8 cellular contexts compared by ENCODE assay signal in the genomic region with DNA sequence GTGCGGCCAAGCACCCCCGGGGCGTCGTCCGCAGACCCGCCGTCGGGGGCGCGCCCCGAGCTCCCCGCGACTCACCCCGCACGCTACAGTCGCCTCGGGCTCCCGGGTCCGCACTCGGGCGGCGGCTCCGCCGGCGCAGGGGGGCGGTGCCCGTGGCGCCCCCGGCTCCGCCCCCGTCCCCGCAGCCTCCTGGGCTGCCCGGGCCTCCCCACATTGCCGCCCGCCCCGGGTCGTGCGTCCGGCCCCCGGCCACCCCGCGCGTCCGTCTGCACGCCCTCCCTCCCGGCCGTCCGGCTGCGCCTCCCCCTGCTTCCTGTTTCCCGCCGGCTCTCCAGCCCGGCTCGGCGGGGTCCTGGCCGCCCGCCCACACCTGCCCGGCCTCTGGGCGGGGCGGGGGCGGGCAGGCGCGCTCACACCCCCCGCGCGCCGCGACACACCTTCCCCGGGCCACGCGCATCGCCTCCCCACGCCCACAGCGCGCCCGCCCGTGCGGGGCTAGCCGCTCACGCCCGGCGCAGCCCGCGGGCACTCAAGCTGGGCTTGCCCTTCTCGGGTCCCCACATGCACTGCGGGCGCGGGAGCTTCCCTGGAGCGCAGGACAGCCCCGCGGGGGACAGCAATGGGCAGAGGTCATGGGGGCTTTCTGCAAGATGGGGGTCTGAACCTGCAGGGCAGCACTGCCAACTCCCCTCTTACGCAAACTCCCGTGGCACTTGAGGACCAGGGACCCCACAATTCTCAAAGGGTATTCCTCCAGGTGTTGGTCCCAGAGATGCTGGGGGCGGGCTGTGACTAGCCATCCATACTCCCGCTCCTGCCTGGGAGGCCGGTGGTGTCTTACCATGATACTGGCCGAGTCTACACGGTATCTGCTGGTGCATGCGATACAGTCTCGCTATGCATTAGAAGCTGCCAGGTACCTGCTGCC. TPM values are rescaled to one million over a fixed set of nuclear protein-coding genes. Genes with fewer than 3 reads are reported as not detected.
DNase-seq lines count a peak whose midpoint lies in the region; ATAC-seq and TF ChIP-seq lines count a peak whose summit lies in the region.

TSS of gene CARD10 (minus strand) at position 148 of the 928 bp plus-strand sequence. CDS start 215 bp downstream, outside the sequence.

- TF ChIP-seq POLR2A in gastrocnemius medialis (IDR thresholded peaks at IDR 0.05): no peak

- DNase-seq in AG08395 (ENCODE audit: low spot score) (peak; percentile 22), HFFc6 (no peak), right atrium auricular region (ENCODE audit: low spot score) (no peak), gastrocnemius medialis (no peak), RKO (ENCODE audit: low spot score) (no peak), GDM1 (lab: John Stamatoyannopoulos, UW) (no peak)
- no peak for DNase-seq in activated naive CD4-positive, alpha-beta T cell treated with anti-CD3 and anti-CD28 coated beads, Interleukin-2, amount 50 U/mL, for 72 hours (ENCODE audit: low spot score in 2 of 2)

- peaks cover 7% of the 10 kb centered on the region for H3K4me1 Mint-ChIP-seq in HFFc6 (ENCODE audit: low read depth)

- intact Hi-C loops in gastrocnemius medialis (cut with DNase I; ENCODE audit: low total_unique reads): no loop called here

- H3K27ac ChIP-seq in right atrium auricular region (peak within 1 kb of the TSS; percentile 18 to 54), gastrocnemius medialis (peak within 1 kb of the TSS in 3 of 4 donors; percentile 66 to 67 (median 67))

- no peak for TF ChIP-seq CTCF in HFFc6 (IDR thresholded peaks at IDR 0.05)
- no peak for TF ChIP-seq CTCF in right atrium auricular region (IDR thresholded peaks at IDR 0.05)
- no peak for TF ChIP-seq CTCF in gastrocnemius medialis (IDR thresholded peaks at IDR 0.05 in 4 of 5, conservative IDR thresholded peaks at IDR 0.05 in 1 of 5)

- H3K36me3 ChIP-seq in right atrium auricular region (no peaks in the 10 kb centered on the region), gastrocnemius medialis (no peaks in the 10 kb centered on the region)

- H3K9me3 ChIP-seq in right atrium auricular region: no peaks in the 10 kb centered on the region
- no peaks in the 10 kb centered on the region for H3K9me3 ChIP-seq in gastrocnemius medialis

- no peaks in the 10 kb centered on the region for H3K9me3 Mint-ChIP-seq in HFFc6
- no peaks in the 10 kb centered on the region for H3K9me3 Mint-ChIP-seq in activated naive CD4-positive, alpha-beta T cell treated with anti-CD3 and anti-CD28 coated beads, Interleukin-2, amount 50 U/mL, for 72 hours

- peaks cover 0 to 24% of the 10 kb centered on the region in 2 donors for H3K4me1 ChIP-seq in right atrium auricular region
- no peaks in the 10 kb centered on the region for H3K4me1 ChIP-seq in gastrocnemius medialis

- H3K36me3 Mint-ChIP-seq in HFFc6 (ENCODE audit: low read depth): peaks cover 6% of the 10 kb centered on the region
- peaks cover 0 to 4% of the 10 kb centered on the region in 2 donors for H3K36me3 Mint-ChIP-seq in activated naive CD4-positive, alpha-beta T cell treated with anti-CD3 and anti-CD28 coated beads, Interleukin-2, amount 50 U/mL, for 72 hours

- in situ Hi-C loops in gastrocnemius medialis (cut with MboI; ENCODE audit: low sequenced_read_pairs in 4 of 4): no loop called here

- peaks cover 7% of the 10 kb centered on the region for H3K27me3 Mint-ChIP-seq in HFFc6 (ENCODE audit: insufficient read depth)

- H3K4me3 ChIP-seq in right atrium auricular region (peak within 1 kb of the TSS; percentile 48 to 60), gastrocnemius medialis (peak within 1 kb of the TSS; percentile 48 to 68 (median 52))

- peak; percentile 50 to 74 for ATAC-seq in activated naive CD4-positive, alpha-beta T cell treated with anti-CD3 and anti-CD28 coated beads, Interleukin-2, amount 50 U/mL, for 72 hours
- ATAC-seq in gastrocnemius medialis (peak in 1 of 2 donors; percentile 33), GM19023 (IDR thresholded peaks at IDR 0.05; ENCODE audit: unreplicated experiment) (no peak)

- H3K27me3 ChIP-seq in right atrium auricular region: no peaks in the 10 kb centered on the region
- peaks cover 6 to 16% (median 11%) of the 10 kb centered on the region in 3 donors for H3K27me3 ChIP-seq in gastrocnemius medialis

- H3K27ac Mint-ChIP-seq in HFFc6: peak within 1 kb of the TSS; percentile 35; the same call in 1 of the 2 replicates
- no peak within 1 kb of the TSS for H3K27ac Mint-ChIP-seq in activated naive CD4-positive, alpha-beta T cell treated with anti-CD3 and anti-CD28 coated beads, Interleukin-2, amount 50 U/mL, for 72 hours

- peak within 1 kb of the TSS; percentile 83 for H3K4me3 Mint-ChIP-seq in HFFc6

RNA-seq across cellular contexts. Expression of gene CARD10, which starts in this region (rescaled TPM):
- total RNA-seq in HFFc6 (2021; fragmentation: NEBNext Ultra II Directional; extraction: Animal tissue kit (Norgen Biotek cat#: 25700)): 1 to 10 TPM; 4.4 to 5.6 (median 4.8) TPM
- total RNA-seq in activated naive CD4-positive, alpha-beta T cell treated with anti-CD3 and anti-CD28 coated beads, Interleukin-2, amount 50 U/mL, for 72 hours: under 1 TPM; 0.09 to 0.51 TPM
- total RNA-seq in right atrium auricular region: 1 to 10 TPM; 4.2 to 5.8 TPM
- total RNA-seq in gastrocnemius medialis: 1 to 10 TPM; 2.6 to 5.7 (median 4.4) TPM

Comparison
In these comparisons a context has a peak if more than half of its experiments do, and no peak if none do; other contexts are left out.
1. Peak in ATAC-seq in activated naive CD4-positive, alpha-beta T cell treated with anti-CD3 and anti-CD28 coated beads, Interleukin-2, amount 50 U/mL, for 72 hours; RNA of the gene not detected or under 1 TPM.